1 cellular context compared by ENCODE assay signal in the genomic region with DNA sequence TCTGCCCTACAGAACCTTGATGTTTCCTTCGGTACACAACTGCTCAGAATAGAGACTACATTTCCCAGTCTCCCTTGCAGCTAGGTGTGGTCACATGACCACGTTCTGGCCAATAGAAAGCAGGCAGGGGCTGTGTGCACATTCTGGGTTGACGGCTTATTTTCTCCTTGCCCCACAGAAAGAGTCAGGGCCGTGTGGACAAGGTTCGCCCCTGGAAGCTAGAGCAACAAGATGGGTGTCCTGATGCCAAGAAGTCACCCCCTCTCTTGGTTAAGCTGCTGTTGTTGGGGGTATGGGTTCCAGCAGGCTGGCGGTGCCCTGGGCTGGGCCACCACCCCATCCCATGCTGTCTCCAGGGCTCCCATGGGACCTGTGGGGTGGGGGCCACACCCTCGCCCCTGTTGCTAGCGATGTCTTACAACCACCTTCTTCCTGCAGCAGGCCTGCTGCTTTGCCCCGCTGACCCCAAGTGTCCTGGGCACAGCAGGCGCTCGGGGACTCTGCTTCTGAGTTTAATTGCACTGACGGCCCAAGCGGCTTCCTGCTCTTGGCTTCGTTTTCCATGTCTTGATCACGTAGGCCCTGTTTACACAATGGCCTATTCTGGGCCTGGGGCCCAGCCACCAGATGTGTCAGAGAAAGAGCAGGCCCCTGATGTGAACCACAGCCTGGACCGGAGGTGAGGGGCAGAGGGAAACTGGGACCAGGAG.
TF ChIP-seq lines count a peak whose summit lies in the region.

No MANE protein-coding gene starts in this region.

TF ChIP-seq in K562, 482 proteins besides CTCF, POLR2A, EP300 and RAD21 (continued from another document):
- TF ChIP-seq, protein P1, sequence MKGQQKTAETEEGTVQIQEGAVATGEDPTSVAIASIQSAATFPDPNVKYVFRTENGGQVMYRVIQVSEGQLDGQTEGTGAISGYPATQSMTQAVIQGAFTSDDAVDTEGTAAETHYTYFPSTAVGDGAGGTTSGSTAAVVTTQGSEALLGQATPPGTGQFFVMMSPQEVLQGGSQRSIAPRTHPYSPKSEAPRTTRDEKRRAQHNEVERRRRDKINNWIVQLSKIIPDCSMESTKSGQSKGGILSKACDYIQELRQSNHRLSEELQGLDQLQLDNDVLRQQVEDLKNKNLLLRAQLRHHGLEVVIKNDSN (CRISPR knock-in tag; IDR thresholded peaks at IDR 0.05): peak; percentile 95
- TF ChIP-seq CC2D1A (IDR thresholded peaks at IDR 0.05) (no peak), NFYB (IDR thresholded peaks at IDR 0.05; ENCODE audit: extremely low read depth, insufficient read length) (peak; percentile 75), HCFC1 (IDR thresholded peaks at IDR 0.05; ENCODE audit: low read depth, low read length) (peak; percentile 88), SIX5 (IDR thresholded peaks at IDR 0.05; ENCODE audit: borderline replicate concordance in 1 of 2, insufficient read depth in 1 of 2, low read depth in 1 of 2, low read length in 2 of 2) (peak; percentile 72 to 73), ZNF668 (CRISPR knock-in tag; IDR thresholded peaks at IDR 0.05) (0 out of 2 replicates have a peak, but pooled peaks have one; percentile 20), NCOR1 (IDR thresholded peaks at IDR 0.05) (no peak), FOXK2 (conservative IDR thresholded peaks at IDR 0.05 in 1 of 2, IDR thresholded peaks at IDR 0.05 in 1 of 2; ENCODE audit: low read depth in 2 of 2) (0 out of 4 replicates have a peak, but pooled peaks of 1 of the 2 experiments have one; percentile 47), CBFA2T2 (conservative IDR thresholded peaks at IDR 0.05) (peak; percentile 70), ZNF143 (CRISPR knock-in tag; IDR thresholded peaks at IDR 0.05) (peak; percentile 86)
- TF ChIP-seq, protein P2, sequence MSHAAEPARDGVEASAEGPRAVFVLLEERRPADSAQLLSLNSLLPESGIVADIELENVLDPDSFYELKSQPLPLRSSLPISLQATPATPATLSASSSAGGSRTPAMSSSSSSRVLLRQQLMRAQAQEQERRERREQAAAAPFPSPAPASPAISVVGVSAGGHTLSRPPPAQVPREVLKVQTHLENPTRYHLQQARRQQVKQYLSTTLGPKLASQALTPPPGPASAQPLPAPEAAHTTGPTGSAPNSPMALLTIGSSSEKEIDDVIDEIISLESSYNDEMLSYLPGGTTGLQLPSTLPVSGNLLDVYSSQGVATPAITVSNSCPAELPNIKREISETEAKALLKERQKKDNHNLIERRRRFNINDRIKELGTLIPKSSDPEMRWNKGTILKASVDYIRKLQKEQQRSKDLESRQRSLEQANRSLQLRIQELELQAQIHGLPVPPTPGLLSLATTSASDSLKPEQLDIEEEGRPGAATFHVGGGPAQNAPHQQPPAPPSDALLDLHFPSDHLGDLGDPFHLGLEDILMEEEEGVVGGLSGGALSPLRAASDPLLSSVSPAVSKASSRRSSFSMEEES (CRISPR knock-in tag; IDR thresholded peaks at IDR 0.05): peak; percentile 98
- TF ChIP-seq, protein P3, sequence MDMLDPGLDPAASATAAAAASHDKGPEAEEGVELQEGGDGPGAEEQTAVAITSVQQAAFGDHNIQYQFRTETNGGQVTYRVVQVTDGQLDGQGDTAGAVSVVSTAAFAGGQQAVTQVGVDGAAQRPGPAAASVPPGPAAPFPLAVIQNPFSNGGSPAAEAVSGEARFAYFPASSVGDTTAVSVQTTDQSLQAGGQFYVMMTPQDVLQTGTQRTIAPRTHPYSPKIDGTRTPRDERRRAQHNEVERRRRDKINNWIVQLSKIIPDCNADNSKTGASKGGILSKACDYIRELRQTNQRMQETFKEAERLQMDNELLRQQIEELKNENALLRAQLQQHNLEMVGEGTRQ (CRISPR knock-in tag; IDR thresholded peaks at IDR 0.05): peak; percentile 94
